In the genomic region with DNA sequence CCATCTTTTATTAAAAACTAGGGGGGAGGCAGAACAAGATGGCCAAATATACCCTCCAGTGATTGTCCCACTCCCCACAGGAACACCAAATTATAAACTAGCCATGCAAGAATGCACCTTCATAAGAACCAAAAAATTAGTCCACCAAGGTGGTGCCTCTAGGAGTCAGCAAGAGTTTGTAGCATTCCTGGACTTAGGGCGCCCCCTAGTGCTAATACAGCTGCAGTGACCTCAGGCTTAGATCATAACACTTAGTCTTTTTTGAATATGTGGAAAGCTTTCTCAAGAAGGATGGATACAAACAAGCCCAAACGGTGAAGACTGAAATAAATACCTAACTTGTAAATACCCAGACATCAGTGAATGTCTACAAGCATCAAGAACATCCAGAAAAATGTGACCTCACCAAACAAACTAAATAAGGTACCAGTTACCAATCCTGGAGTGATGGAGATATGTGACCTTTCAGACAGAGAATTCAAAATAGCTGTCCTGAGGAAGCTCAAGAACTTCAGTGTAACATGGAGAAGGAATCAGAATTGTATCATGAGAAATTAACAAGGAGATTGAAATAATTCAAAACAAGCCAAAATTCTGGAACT, we compare ENCODE assay signal across 8 cellular contexts. TPM values are rescaled to one million over a fixed set of nuclear protein-coding genes. Genes with fewer than 3 reads are reported as not detected.
A peak's percentile ranks its signal among the peaks of the same experiment; 100 is the strongest.
DNase-seq lines count a peak whose midpoint lies in the region; ATAC-seq and TF ChIP-seq lines count a peak whose summit lies in the region.

No MANE protein-coding gene starts in this region.

- no peaks in the 10 kb centered on the region for H3K4me1 ChIP-seq in lower lobe of right lung

- H3K36me3 ChIP-seq in lower lobe of right lung, result peaks cover 37% of the 10 kb centered on the region

- no peaks in the 10 kb centered on the region for H3K27me3 ChIP-seq in lower lobe of right lung (ENCODE audit: low read depth)

- intact Hi-C loops in lower lobe of right lung (cut with DNase I), result no loop called here

- no peaks in the 10 kb centered on the region for H3K9me3 ChIP-seq in lower lobe of right lung

- TF ChIP-seq CTCF in lower lobe of right lung (IDR thresholded peaks at IDR 0.05), result peak; percentile 90

- H3K4me3 ChIP-seq in lower lobe of right lung, result no peak overlapping the region

- peak; percentile 96 for ATAC-seq in GM19397 (IDR thresholded peaks at IDR 0.05; ENCODE audit: unreplicated experiment)
- peak; percentile 97 for ATAC-seq in HG03457 (IDR thresholded peaks at IDR 0.05; ENCODE audit: unreplicated experiment)
- ATAC-seq in lower lobe of right lung, result peak; percentile 94 to 95

- H3K27ac ChIP-seq in lower lobe of right lung, result no peak overlapping the region

- DNase-seq in CD1c-positive myeloid dendritic cell (ENCODE audit: extremely low spot score), result peak; percentile 86
- DNase-seq in NCI-H748 (lab: John Stamatoyannopoulos, UW; ENCODE audit: unreplicated experiment), result peak; percentile 69
- peak; percentile 80 for DNase-seq in activated CD4-positive, alpha-beta T cell treated with anti-CD3 and anti-CD28 coated beads, Interleukin-2, amount 50 U/mL, for 1 hour
- peak; percentile 54 to 82 for DNase-seq in dermis microvascular lymphatic vessel endothelial cell (ENCODE audit: low read depth in 2 of 2)
- DNase-seq in lower lobe of right lung, result peak; percentile 67
- peak; percentile 40 for DNase-seq in stimulated activated CD8-positive, alpha-beta memory T cell treated with anti-CD3 and anti-CD28 coated beads, Interleukin-15, amount 100 ng/mL, for 24 hours (ENCODE audit: low read depth)

RNA-seq across cellular contexts. Expression of gene PPIP5K2, which starts 19.3 kb away (rescaled TPM):
- 30.8 and 35.9 TPM in 2 replicates for total RNA-seq in dermis microvascular lymphatic vessel endothelial cell
- 62.2 TPM for total RNA-seq in lower lobe of right lung

RNA-seq across cellular contexts. Expression of gene GIN1, which starts 19.4 kb away (rescaled TPM):
- 2.3 and 2.4 TPM in 2 replicates for total RNA-seq in dermis microvascular lymphatic vessel endothelial cell
- 7.5 TPM for total RNA-seq in lower lobe of right lung
